Comparison of ENCODE assay signal across 27 cellular contexts in the genomic region with DNA sequence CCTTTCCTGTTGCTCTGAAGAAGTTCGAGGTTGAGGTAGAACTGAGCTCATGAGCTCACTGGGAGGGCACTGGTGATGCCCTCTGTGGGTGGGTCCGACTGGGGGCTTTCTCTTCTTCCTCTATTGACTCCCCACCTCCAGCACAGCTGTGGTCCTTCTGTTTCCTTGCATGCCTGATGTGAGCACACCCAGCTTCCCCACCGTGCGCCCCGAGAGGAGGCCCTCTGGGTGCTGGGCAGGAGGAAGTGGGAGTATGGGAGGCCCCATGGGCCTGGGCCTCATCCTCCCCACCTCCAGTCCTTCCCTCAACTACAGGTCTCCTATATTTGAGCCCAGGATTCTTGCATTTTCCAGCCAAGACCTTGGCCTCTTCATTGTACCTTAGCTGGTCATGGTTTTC. TPM values are rescaled to one million over a fixed set of nuclear protein-coding genes. Genes with fewer than 3 reads are reported as not detected.
A peak's percentile ranks its signal among the peaks of the same experiment; 100 is the strongest.
DNase-seq lines count a peak whose midpoint lies in the region; ATAC-seq and TF ChIP-seq lines count a peak whose summit lies in the region.
"Had no signal": no experiment of that assay in that cellular context is flagged by ENCODE, and none has a peak within 500 bp of the region (broad histone marks: within the 10 kb centered on the region; RNA-seq: fewer than 3 reads in every experiment).

No MANE protein-coding gene starts in this region.

- DNase-seq in activated naive CD4-positive, alpha-beta T cell treated with anti-CD3 and anti-CD28 coated beads, Interleukin-2, amount 10 ng/mL, durations not matched to agents 7 days and 5 days: no peak
- no peak for DNase-seq in activated naive CD4-positive, alpha-beta T cell (lab: John Stamatoyannopoulos, UW)
- DNase-seq in UCSD-AML1 (lab: John Stamatoyannopoulos, UW; ENCODE audit: unreplicated experiment): peak; percentile 12
- DNase-seq in sigmoid colon: no peak
- peak in 1 of 2 donors; percentile 29 for DNase-seq in aorta
- no peak for DNase-seq in NCI-H2171 treated with DMSO at 0.1 percent for 48 hours (lab: John Stamatoyannopoulos, UW)
- no peak for DNase-seq in DMS 273 treated with DMSO at 0.1 percent for 48 hours (lab: John Stamatoyannopoulos, UW)
- DNase-seq: anterior cingulate cortex; central memory CD4-positive, alpha-beta T cell; DMS53; GF-D8; kidney glomerular epithelial cell; mammary epithelial cell; naive B cell; NCI-H2029 treated with DMSO at 0.1 percent for 48 hours; NCI-H345; occipital lobe; stimulated activated CD4-positive, alpha-beta T cell treated with anti-CD3 and anti-CD28 coated beads, Interleukin-2, amount 100 ng/mL, for 24 hours had no signal

- H3K27me3 ChIP-seq in sigmoid colon (no peaks in the 10 kb centered on the region), aorta (ENCODE audit: control insufficient read depth in 1 of 2, insufficient read depth in 2 of 2, low read length in 1 of 2) (no peaks in the 10 kb centered on the region)

- H3K9me3 ChIP-seq in sigmoid colon: no peaks in the 10 kb centered on the region
- no peaks in the 10 kb centered on the region for H3K9me3 ChIP-seq in aorta (ENCODE audit: control insufficient read depth, low read length)
- H3K9me3 ChIP-seq: A549, heart left ventricle, tibial nerve had no signal

- intact Hi-C loops in sigmoid colon (cut with DNase I): no loop called here
- intact Hi-C loops in aorta (cut with DNase I): loop anchor here (5.0 to 10.0 kb wide), 2 partner anchors 48 to 51 kb away; no protein-coding TSS in a partner anchor

- H3K4me1 Mint-ChIP-seq in activated naive CD4-positive, alpha-beta T cell treated with anti-CD3 and anti-CD28 coated beads, Interleukin-2, amount 10 ng/mL, durations not matched to agents 7 days and 5 days: no peaks in the 10 kb centered on the region
- H3K4me1 Mint-ChIP-seq: naive B cell had no signal

- no peaks in the 10 kb centered on the region for H3K36me3 Mint-ChIP-seq in activated naive CD4-positive, alpha-beta T cell treated with anti-CD3 and anti-CD28 coated beads, Interleukin-2, amount 10 ng/mL, durations not matched to agents 7 days and 5 days
- H3K36me3 Mint-ChIP-seq: activated naive CD4-positive, alpha-beta T cell treated with anti-CD3 and anti-CD28 coated beads, Interleukin-2, amount 50 U/mL, for 72 hours; naive B cell had no signal

- no peak for TF ChIP-seq CTCF in sigmoid colon (IDR thresholded peaks at IDR 0.05)

- peak overlapping the region; percentile 34 for H3K27ac Mint-ChIP-seq in activated naive CD4-positive, alpha-beta T cell treated with anti-CD3 and anti-CD28 coated beads, Interleukin-2, amount 10 ng/mL, durations not matched to agents 7 days and 5 days
- H3K27ac Mint-ChIP-seq: activated naive CD4-positive, alpha-beta T cell treated with anti-CD3 and anti-CD28 coated beads, Interleukin-2, amount 50 U/mL, for 72 hours; activated T-helper 1 cell treated with anti-CD3 and anti-CD28 coated beads, Interleukin-12 subunit alpha, Interleukin-12 subunit beta, Interleukin-2, Interleukin-4 antibody, amounts not matched to agents 30 ng/mL and 10 ng/mL and 1 ng/mL, durations not matched to agents 14 hours and 24 hours and 36 hours; naive B cell; T-helper 1 cell treated with Interleukin-12 subunit alpha and Interleukin-12 subunit beta and Interleukin-4 antibody, amounts not matched to agents 30 μg/mL and 1 μg/mL, for 36 hours had no signal

- H3K4me1 ChIP-seq in sigmoid colon (peaks cover 0 to 98% (median 86%) of the 10 kb centered on the region in 4 donors), aorta (ENCODE audit: control insufficient read depth in 1 of 2, insufficient read depth in 2 of 2, low read length in 2 of 2) (peaks cover 2 to 3% of the 10 kb centered on the region in 2 donors)

- H3K27me3 Mint-ChIP-seq in activated naive CD4-positive, alpha-beta T cell treated with anti-CD3 and anti-CD28 coated beads, Interleukin-2, amount 10 ng/mL, durations not matched to agents 7 days and 5 days: peaks cover 38% of the 10 kb centered on the region

- H3K27ac ChIP-seq in sigmoid colon (peak overlapping the region; percentile 96 to 99 (median 99)), aorta (ENCODE audit: low read depth in 1 of 2, low read length in 2 of 2) (peak overlapping the region; percentile 72)
- H3K27ac ChIP-seq: A549, tibial nerve had no signal

- H3K4me3 ChIP-seq in sigmoid colon (no peak overlapping the region), aorta (ENCODE audit: low read length in 2 of 2) (no peak overlapping the region)
- H3K4me3 ChIP-seq: A549, heart left ventricle, smooth muscle cell, tibial nerve had no signal

- H3K36me3 ChIP-seq in sigmoid colon (peaks cover 0 to 32% (median 6%) of the 10 kb centered on the region in 4 donors), aorta (ENCODE audit: control insufficient read depth in 1 of 2, insufficient read depth in 2 of 2, low read length in 1 of 2) (peaks cover 0 to 6% of the 10 kb centered on the region in 2 donors)
- H3K36me3 ChIP-seq: tibial nerve had no signal

- ATAC-seq in aorta (ENCODE audit: low FRiP score) (no peak), HG03196 (IDR thresholded peaks at IDR 0.05; ENCODE audit: unreplicated experiment) (no peak)
- ATAC-seq: A549; activated naive CD4-positive, alpha-beta T cell treated with anti-CD3 and anti-CD28 coated beads, Interleukin-2, amount 50 U/mL, for 72 hours; heart left ventricle had no signal

- no peak for TF ChIP-seq POLR2A in sigmoid colon (IDR thresholded peaks at IDR 0.05)

- H3K9me3 Mint-ChIP-seq in activated naive CD4-positive, alpha-beta T cell treated with anti-CD3 and anti-CD28 coated beads, Interleukin-2, amount 10 ng/mL, durations not matched to agents 7 days and 5 days: no peaks in the 10 kb centered on the region
- H3K9me3 Mint-ChIP-seq: activated naive CD4-positive, alpha-beta T cell treated with anti-CD3 and anti-CD28 coated beads, Interleukin-2, amount 50 U/mL, for 72 hours; activated T-helper 1 cell treated with anti-CD3 and anti-CD28 coated beads, Interleukin-12 subunit alpha, Interleukin-12 subunit beta, Interleukin-2, Interleukin-4 antibody, amounts not matched to agents 30 ng/mL and 10 ng/mL and 1 ng/mL, durations not matched to agents 14 hours and 24 hours and 36 hours; naive B cell; T-helper 1 cell treated with Interleukin-12 subunit alpha and Interleukin-12 subunit beta and Interleukin-4 antibody, amounts not matched to agents 30 μg/mL and 1 μg/mL, for 36 hours had no signal

- TF ChIP-seq EP300 in sigmoid colon (IDR thresholded peaks at IDR 0.05): no peak

- CTCF ChIA-PET in activated naive CD4-positive, alpha-beta T cell treated with anti-CD3 and anti-CD28 coated beads, Interleukin-2, amount 10 ng/mL, durations not matched to agents 7 days and 5 days (lab: Charles Lee): interaction anchor here (0.8 to 1.5 kb wide), 5 partner anchors 9 to 43 kb away, joined by 3 to 4 read pairs (median 3); partner anchors contain the start of gene GMPPA

- WGBS in sigmoid colon, 2 donors: 70 to 90% methylated on average over 5 of the region's 5 CpGs
- WGBS in aorta, 2 donors: 79 to 92% methylated on average over 5 of the region's 5 CpGs

- no peak overlapping the region for H3K4me3 Mint-ChIP-seq in activated naive CD4-positive, alpha-beta T cell treated with anti-CD3 and anti-CD28 coated beads, Interleukin-2, amount 10 ng/mL, durations not matched to agents 7 days and 5 days
- H3K4me3 Mint-ChIP-seq: activated T-helper 1 cell treated with anti-CD3 and anti-CD28 coated beads, Interleukin-12 subunit alpha, Interleukin-12 subunit beta, Interleukin-2, Interleukin-4 antibody, amounts not matched to agents 30 ng/mL and 10 ng/mL and 1 ng/mL, durations not matched to agents 14 hours and 24 hours and 36 hours; naive B cell; T-helper 1 cell treated with Interleukin-12 subunit alpha and Interleukin-12 subunit beta and Interleukin-4 antibody, amounts not matched to agents 30 μg/mL and 1 μg/mL, for 36 hours had no signal

RNA-seq across cellular contexts. Expression of gene SPEG, which starts 21.0 kb away (rescaled TPM):
- total RNA-seq in sigmoid colon (100 to 1,000 TPM; 123 to 321 (median 194) TPM), aorta (100 to 1,000 TPM; 261 to 453 TPM)
- polyA plus RNA-seq in sigmoid colon (10 to 100 TPM in 2 of 3 donors, 1 to 10 TPM in 1; 6.0 to 25.4 (median 13.4) TPM), aorta (1,000 to 10,000 TPM in 1 of 2 donors, 10 to 100 TPM in 1; 81.6 to 1,108 TPM)

RNA-seq across cellular contexts. Expression of gene DES, which starts 37.5 kb away (rescaled TPM):
- total RNA-seq in sigmoid colon (over 10,000 TPM in 3 of 4 donors, 1,000 to 10,000 TPM in 1; 7,366 to 30,562 (median 13,340) TPM), aorta (100 to 1,000 TPM; 282 to 314 TPM)
- polyA plus RNA-seq in sigmoid colon (100 to 1,000 TPM in 2 of 3 donors, 10 to 100 TPM in 1; 35.1 to 264 (median 162) TPM), aorta (100 to 1,000 TPM in 1 of 2 donors, 10 to 100 TPM in 1; 22.5 to 145 TPM)
- total RNA-seq: activated naive CD4-positive, alpha-beta T cell treated with anti-CD3 and anti-CD28 coated beads, Interleukin-2, amount 50 U/mL, for 72 hours; activated T-helper 1 cell treated with anti-CD3 and anti-CD28 coated beads, Interleukin-12 subunit alpha, Interleukin-12 subunit beta, Interleukin-2, Interleukin-4 antibody, amounts not matched to agents 30 ng/mL and 10 ng/mL and 1 ng/mL, durations not matched to agents 14 hours and 24 hours and 36 hours; dermis microvascular lymphatic vessel endothelial cell had no signal

RNA-seq across cellular contexts. Expression of gene GMPPA, which starts 43.1 kb away (rescaled TPM):
- total RNA-seq in sigmoid colon (10 to 100 TPM; 13.9 to 24.7 (median 21.3) TPM), aorta (10 to 100 TPM; 38.5 to 42.3 TPM)
- polyA plus RNA-seq in sigmoid colon (10 to 100 TPM; 42.6 to 52.8 (median 44.2) TPM), aorta (100 to 1,000 TPM in 1 of 2 donors, 10 to 100 TPM in 1; 17.0 to 135 TPM)

RNA-seq across cellular contexts. Expression of gene ASIC4, which starts 58.6 kb away (rescaled TPM):
- under 1 TPM in 1 of 4 donors, not detected in 3; under 0.01 TPM for total RNA-seq in sigmoid colon
- under 1 TPM in 1 of 3 donors, not detected in 2; 0.07 TPM for polyA plus RNA-seq in sigmoid colon
- total RNA-seq in aorta: under 1 TPM; 0.29 to 0.42 TPM
- polyA plus RNA-seq in aorta: under 1 TPM in 1 of 2 donors, not detected in 1; 0.26 TPM
- total RNA-seq: dermis microvascular lymphatic vessel endothelial cell had no signal

Comparison
In these comparisons a context has a peak if more than half of its experiments do, and no peak if none do; other contexts are left out.
1. RNA of gene DES, which starts 37.5 kb away (total RNA-seq): 7,366 to 30,562 TPM in sigmoid colon; 282 to 314 TPM in aorta; every median in the first group is over 10 times any median in the second.